8 cellular contexts compared by ENCODE assay signal in genomic region chr4:174284181-174284886, GRCh38. TPM values are rescaled to one million over a fixed set of nuclear protein-coding genes. Genes with fewer than 3 reads are reported as not detected.
DNase-seq lines count a peak whose midpoint lies in the region; ATAC-seq, FAIRE-seq and TF ChIP-seq lines count a peak whose summit lies in the region.

No MANE protein-coding gene starts in this region.

- ATAC-seq in GM19023 (IDR thresholded peaks at IDR 0.05; ENCODE audit: unreplicated experiment) (peak; percentile 5), HG03432 (IDR thresholded peaks at IDR 0.05; ENCODE audit: unreplicated experiment) (peak; percentile 14), GM21737 (IDR thresholded peaks at IDR 0.05; ENCODE audit: unreplicated experiment) (no peak), GM18858 (IDR thresholded peaks at IDR 0.05; ENCODE audit: unreplicated experiment) (no peak)

- peak overlapping the region; percentile 99 for H2AFZ ChIP-seq in endothelial cell of umbilical vein (ENCODE audit: low read depth, low read length)

- FAIRE-seq in endothelial cell of umbilical vein (lab: Jason Lieb, UNC) = no peak

- H3K9me1 ChIP-seq in endothelial cell of umbilical vein (replicated peaks; ENCODE audit: control insufficient read depth, extremely low read depth, insufficient read depth, low read length) = no peaks in the 10 kb centered on the region

- H3K4me3 ChIP-seq in BJ (ENCODE audit: low read depth, low read length) = peak overlapping the region; percentile 87
- peak overlapping the region; percentile 94 for H3K4me3 ChIP-seq in SJCRH30
- peak overlapping the region; percentile 77 to 97 (median 82) for H3K4me3 ChIP-seq in endothelial cell of umbilical vein (replicated peaks in 1 of 3; ENCODE audit: insufficient read depth in 1 of 3, low read depth in 1 of 3, low read length in 3 of 3)

- H3K9me3 ChIP-seq in SJCRH30 (replicated peaks) = no peaks in the 10 kb centered on the region
- H3K9me3 ChIP-seq in endothelial cell of umbilical vein (replicated peaks; ENCODE audit: control insufficient read depth, insufficient read depth, low read length) = no peaks in the 10 kb centered on the region

- H3K4me1 ChIP-seq in SJCRH30 (0 out of 2 replicates have a peak, but pooled peaks cover 2% of the 10 kb centered on the region), endothelial cell of umbilical vein (ENCODE audit: control insufficient read depth, extremely low read depth, insufficient read depth, low read length) (peaks cover 17% of the 10 kb centered on the region)

- peak overlapping the region; percentile 100 for H3K9ac ChIP-seq in endothelial cell of umbilical vein (replicated peaks; ENCODE audit: extremely low read depth, insufficient read depth, low read length)

- H3K27me3 ChIP-seq in BJ (ENCODE audit: control insufficient read depth, insufficient read depth, low read length) (no peaks in the 10 kb centered on the region), SJCRH30 (no peaks in the 10 kb centered on the region), endothelial cell of umbilical vein (ENCODE audit: control insufficient read depth in 2 of 2, insufficient read depth in 2 of 2, low read length in 2 of 2) (no peaks in the 10 kb centered on the region)

- H3K27ac ChIP-seq in SJCRH30 (peak overlapping the region; percentile 99), endothelial cell of umbilical vein (ENCODE audit: insufficient read depth, low read depth, low read length) (peak overlapping the region; percentile 99)

- intact Hi-C loops in endothelial cell of umbilical vein (cut with micrococcal nuclease) = no loop called here

- H3K36me3 ChIP-seq in BJ (ENCODE audit: control insufficient read depth, insufficient read depth, low read length) (no peaks in the 10 kb centered on the region), SJCRH30 (no peaks in the 10 kb centered on the region), endothelial cell of umbilical vein (ENCODE audit: control insufficient read depth in 2 of 2, extremely low read depth in 1 of 2, insufficient read depth in 2 of 2, low read length in 2 of 2) (no peaks in the 10 kb centered on the region)

- CTCF ChIA-PET in BJ (lab: Yijun Ruan, JAX) (no interaction called here), endothelial cell of umbilical vein (lab: Charles Lee) (interaction anchor here (1.0 to 1.5 kb wide), 3 partner anchors 11 to 34 kb away, joined by 3 to 4 read pairs (median 4); no protein-coding TSS in a partner anchor)

- dilution Hi-C loops in endothelial cell of umbilical vein (cut with MboI; ENCODE audit: extremely low pct_ligation_motif_present, low sequenced_read_pairs) = no loop called here

- BruUV-seq in endothelial cell of umbilical vein (replicated peaks; lab: Mats Ljungman, UMichigan) = no TSS peak

- H3K4me2 ChIP-seq in endothelial cell of umbilical vein (ENCODE audit: insufficient read depth, low read length) = peak overlapping the region; percentile 96

- peaks cover 30% of the 10 kb centered on the region for H3K79me2 ChIP-seq in endothelial cell of umbilical vein (ENCODE audit: control insufficient read depth, insufficient read depth, low read length)

- DNase-seq in BJ (ENCODE audit: low read depth) (peak; percentile 9), SJCRH30 (peak; percentile 3 to 50), endothelial cell of umbilical vein (ENCODE audit: low read depth, low spot score) (peak; percentile 74), myocyte (ENCODE audit: low read depth) (peak; percentile 46)

- TF ChIP-seq POLR2A in endothelial cell of umbilical vein (IDR thresholded peaks at IDR 0.05; ENCODE audit: low read depth, low read length) = no peak

- H4K20me1 ChIP-seq in endothelial cell of umbilical vein (replicated peaks; ENCODE audit: control insufficient read depth, extremely low read depth, insufficient read depth, low read length) = no peaks in the 10 kb centered on the region

- TF ChIP-seq CTCF in BJ (IDR thresholded peaks at IDR 0.05; ENCODE audit: insufficient read depth, low read depth, low read length) (no peak), endothelial cell of umbilical vein (IDR thresholded peaks at IDR 0.05; ENCODE audit: extremely low read depth in 1 of 2, insufficient read depth in 1 of 2, low read depth in 1 of 2, low read length in 2 of 2) (no peak)

- POLR2A ChIA-PET in BJ (lab: Charles Lee) = no interaction called here
- POLR2A ChIA-PET in endothelial cell of umbilical vein (lab: Charles Lee) = interaction anchor here (0.9 kb wide), 1 partner anchor 27 kb away, joined by 4 read pairs; no protein-coding TSS in a partner anchor

TF ChIP-seq in endothelial cell of umbilical vein, 7 proteins besides CTCF, POLR2A, EP300 and RAD21:
- TF ChIP-seq FOS (IDR thresholded peaks at IDR 0.05; ENCODE audit: borderline replicate concordance, insufficient read depth, low read length) (no peak), MAX (IDR thresholded peaks at IDR 0.05; ENCODE audit: insufficient read depth, insufficient read length) (no peak), MYC (IDR thresholded peaks at IDR 0.05; ENCODE audit: low read depth, low read length) (no peak), EZH2 (IDR thresholded peaks at IDR 0.05; ENCODE audit: borderline replicate concordance, low read depth, low read length, severe bottlenecking) (no peak), POLR2AphosphoS5 (IDR thresholded peaks at IDR 0.05; ENCODE audit: insufficient read depth, low read depth, low read length) (no peak), JUN (IDR thresholded peaks at IDR 0.05; ENCODE audit: borderline replicate concordance, insufficient read depth, insufficient read length, low read depth) (no peak), GATA2 (IDR thresholded peaks at IDR 0.05; ENCODE audit: insufficient read depth, insufficient read length, low read depth, low read length) (no peak)

RNA-seq across cellular contexts. Expression of gene CEP44, which starts 0.6 kb away (rescaled TPM):
- polyA plus RNA-seq in BJ (2011; rRNA removed) (3.4 and 5.9 TPM in 2 replicates), endothelial cell of umbilical vein (1.7 and 2.0 TPM in 2 replicates)
- 4.5 and 4.7 TPM in 2 replicates for polyA minus RNA-seq in BJ (2011; rRNA and poly(A)+ RNA removed)
- total RNA-seq in SJCRH30 (2014; rRNA removed; shearing (Covaris generic)) = 14.4 and 14.7 TPM in 2 replicates
- total RNA-seq in endothelial cell of umbilical vein (8.2 and 13.0 TPM in 2 replicates), myocyte (13.3 and 14.8 TPM in 2 replicates)
- 2.8 and 3.8 TPM in 2 replicates for polyA plus RNA-seq in endothelial cell of umbilical vein (2011; cell fraction: cytosol; rRNA removed)
- polyA plus RNA-seq in endothelial cell of umbilical vein (2011; cell fraction: nucleus; rRNA removed) = 5.4 and 7.6 TPM in 2 replicates
- 4.5 and 7.1 TPM in 2 replicates for polyA plus RNA-seq in endothelial cell of umbilical vein (2012)
- polyA minus RNA-seq in endothelial cell of umbilical vein = 4.1 and 5.9 TPM in 2 replicates
- 11.0 TPM for polyA minus RNA-seq in endothelial cell of umbilical vein (2011; cell fraction: cytosol; rRNA and poly(A)+ RNA removed)
- 7.0 and 9.0 TPM in 2 replicates for polyA minus RNA-seq in endothelial cell of umbilical vein (2011; cell fraction: nucleus; rRNA and poly(A)+ RNA removed)
- polyA plus RNA-seq in myocyte (2012) = 5.1 TPM

RNA-seq across cellular contexts. Expression of gene FBXO8, which starts 0.9 kb away (rescaled TPM):
- polyA plus RNA-seq in BJ (2011; rRNA removed) = 19.5 and 29.8 TPM in 2 replicates
- polyA minus RNA-seq in BJ (2011; rRNA and poly(A)+ RNA removed) = 11.4 and 22.0 TPM in 2 replicates
- 7.8 and 9.9 TPM in 2 replicates for total RNA-seq in SJCRH30 (2014; rRNA removed; shearing (Covaris generic))
- 11.9 and 14.5 TPM in 2 replicates for total RNA-seq in endothelial cell of umbilical vein
- 8.8 and 9.9 TPM in 2 replicates for polyA plus RNA-seq in endothelial cell of umbilical vein
- polyA plus RNA-seq in endothelial cell of umbilical vein (2011; cell fraction: cytosol; rRNA removed) = 12.9 and 13.0 TPM in 2 replicates
- polyA plus RNA-seq in endothelial cell of umbilical vein (2011; cell fraction: nucleus; rRNA removed) = 6.8 and 7.3 TPM in 2 replicates
- 9.3 and 9.6 TPM in 2 replicates for polyA plus RNA-seq in endothelial cell of umbilical vein (2012)
- 14.8 and 16.4 TPM in 2 replicates for polyA minus RNA-seq in endothelial cell of umbilical vein
- 10.3 TPM for polyA minus RNA-seq in endothelial cell of umbilical vein (2011; cell fraction: cytosol; rRNA and poly(A)+ RNA removed)
- 21.0 and 23.4 TPM in 2 replicates for polyA minus RNA-seq in endothelial cell of umbilical vein (2011; cell fraction: nucleus; rRNA and poly(A)+ RNA removed)
- total RNA-seq in myocyte = 14.7 and 16.4 TPM in 2 replicates
- polyA plus RNA-seq in myocyte (2012) = 14.0 TPM

Comparison
In these comparisons a context has a peak if more than half of its experiments do, and no peak if none do; other contexts are left out.
1. DNase-seq: peak in every context shown above with its lines; median percentile 74 in endothelial cell of umbilical vein; 46 in myocyte; 26 in SJCRH30; 9 in BJ.
2. ATAC-seq: peak in GM19023 (single experiment) and HG03432 (single experiment); none in GM21737 (single experiment) and GM18858 (single experiment).
3. Peak in every context shown above with its lines, with median percentiles within 50 percentile points of each other: H3K4me3 ChIP-seq.